ENCODE assay signal across 12 cellular contexts in the genomic region with DNA sequence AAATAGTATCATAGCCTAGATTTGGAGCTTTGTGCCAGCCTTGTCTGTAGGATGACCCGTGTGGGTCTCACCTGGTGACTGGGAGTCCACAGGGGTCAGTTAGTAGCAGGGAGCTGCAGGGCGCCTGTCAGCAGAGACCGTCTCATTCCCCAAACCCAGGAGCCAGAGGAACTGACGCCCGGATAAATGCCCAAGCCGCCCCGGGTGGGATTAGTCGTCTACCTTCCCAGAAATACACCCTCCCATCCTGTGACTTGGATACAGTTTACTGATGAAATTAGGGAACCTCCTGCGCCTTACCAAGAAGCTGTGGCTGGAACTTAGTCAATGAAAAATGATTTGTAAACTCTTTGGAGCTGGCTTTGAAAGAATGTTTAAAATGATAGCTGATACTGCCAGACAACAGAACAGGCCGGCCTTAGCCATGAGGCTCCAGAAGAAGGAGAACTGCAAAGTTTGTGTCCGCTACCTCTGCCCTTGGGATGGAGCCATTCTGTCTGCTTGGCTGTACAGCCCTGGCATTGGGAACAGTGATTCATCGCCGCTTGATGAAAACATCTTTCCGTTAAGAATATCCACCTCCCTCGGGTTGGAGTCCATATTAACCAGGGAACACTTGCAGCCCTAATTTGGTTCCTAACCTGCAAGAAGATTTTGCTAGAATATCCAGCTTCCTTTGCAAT. TPM values are rescaled to one million over a fixed set of nuclear protein-coding genes. Genes with fewer than 3 reads are reported as not detected.
A peak's percentile ranks its signal among the peaks of the same experiment; 100 is the strongest.
DNase-seq lines count a peak whose midpoint lies in the region; ATAC-seq, FAIRE-seq and TF ChIP-seq lines count a peak whose summit lies in the region.
"Had no signal": no experiment of that assay in that cellular context is flagged by ENCODE, and none has a peak within 500 bp of the region (broad histone marks: within the 10 kb centered on the region; RNA-seq: fewer than 3 reads in every experiment).

No MANE protein-coding gene starts in this region.

- H3K9me3 ChIP-seq in HepG2 (ENCODE audit: low read length) = no peaks in the 10 kb centered on the region

- peak overlapping the region; percentile 16 for H3K27ac ChIP-seq in brain microvascular endothelial cell
- H3K27ac ChIP-seq in HepG2 (ENCODE audit: extremely low read length, insufficient read depth, low read length) = peak overlapping the region; percentile 30

- no peak for TF ChIP-seq CTCF in brain microvascular endothelial cell (IDR thresholded peaks at IDR 0.05; ENCODE audit: low read depth, low read length, missing control alignments)
- TF ChIP-seq CTCF in HepG2 (CRISPR knock-in tag; IDR thresholded peaks at IDR 0.05) = no peak

- intact Hi-C loops in HepG2 (cut with micrococcal nuclease; ENCODE audit: unreplicated experiment) = no loop called here

- no peak overlapping the region for H3K9ac ChIP-seq in HepG2 (ENCODE audit: insufficient read depth, low read depth, low read length)

- ATAC-seq in HepG2 = no peak
- ATAC-seq: K562; naive thymus-derived CD8-positive, alpha-beta T cell had no signal

- peaks cover 92% of the 10 kb centered on the region for H3K79me2 ChIP-seq in HepG2 (ENCODE audit: insufficient read depth, low read length)

- CTCF ChIA-PET in HepG2 (lab: Yijun Ruan, JAX; ENCODE audit: low intra/inter-chr PET ratio, low total read pairs) = no interaction called here

- POLR2A ChIA-PET in HepG2 (lab: Yijun Ruan, JAX) = interaction anchor here (2.0 to 2.3 kb wide), 2 partner anchors 11 to 50 kb away, joined by 5 read pairs; no protein-coding TSS in a partner anchor

- H3K36me3 ChIP-seq in brain microvascular endothelial cell (replicated peaks) (no peaks in the 10 kb centered on the region), HepG2 (replicated peaks in 1 of 2; ENCODE audit: control insufficient read depth in 1 of 2, insufficient read depth in 2 of 2, low read length in 2 of 2) (peaks cover 1 to 9% of the 10 kb centered on the region in 2 experiments; a peak in 3 of 5 replicates)

- peaks cover 55% of the 10 kb centered on the region for H3K4me1 ChIP-seq in HepG2 (ENCODE audit: insufficient read depth, low read length)

- H4K20me1 ChIP-seq in HepG2 (ENCODE audit: insufficient read depth, low read length) = peaks cover 88% of the 10 kb centered on the region

- TF ChIP-seq RAD21 in HepG2 (CRISPR knock-in tag; IDR thresholded peaks at IDR 0.05) = no peak

- WGBS in HepG2 (ENCODE audit: low lambda C conversion rate) = 89% methylated on average over 13 of the region's 15 CpGs

- DNase-seq in GM04503 (ENCODE audit: low read depth) = peak; percentile 69
- peak; percentile 45 for DNase-seq in brain microvascular endothelial cell
- no peak for DNase-seq in HepG2 (ENCODE audit: low spot score)
- peak; percentile 73 for DNase-seq in stromal cell of bone marrow (ENCODE audit: low read depth)
- DNase-seq in NCI-H774 (lab: John Stamatoyannopoulos, UW) = no peak
- no peak for DNase-seq in activated CD4-positive, alpha-beta T cell treated with anti-CD3 and anti-CD28 coated beads for 1 hour
- no peak for DNase-seq in NCI-H146 treated with DMSO at 0.1 percent for 48 hours (lab: John Stamatoyannopoulos, UW; ENCODE audit: unreplicated experiment)
- no peak for DNase-seq in activated naive CD4-positive, alpha-beta T cell (lab: John Stamatoyannopoulos, UW)
- DNase-seq: naive thymus-derived CD8-positive, alpha-beta T cell; NCI-H69 had no signal

- in situ Hi-C loops in brain microvascular endothelial cell (cut with HindIII; ENCODE audit: low pct_ligation_motif_present, low sequenced_read_pairs) (no loop called here), HepG2 (cut with HindIII; ENCODE audit: extremely low pct_ligation_motif_present, low pct_unique_long_range_greater_than_20kb) (no loop called here)

- no TSS peak for BruUV-seq in HepG2 (replicated peaks; lab: Mats Ljungman, UMichigan)

- no peak overlapping the region for H3K4me3 ChIP-seq in brain microvascular endothelial cell (ENCODE audit: low read depth, low read length)
- H3K4me3 ChIP-seq in HepG2 (replicated peaks in 1 of 3; ENCODE audit: insufficient read depth in 1 of 3, low read depth in 2 of 3, low read length in 3 of 3) = no peak overlapping the region
- H3K4me3 ChIP-seq: K562 had no signal

- H3K27me3 ChIP-seq in brain microvascular endothelial cell (replicated peaks) (no peaks in the 10 kb centered on the region), HepG2 (ENCODE audit: control insufficient read depth in 1 of 2, insufficient read depth in 2 of 2, low read length in 2 of 2) (no peaks in the 10 kb centered on the region)

- no peak for TF ChIP-seq POLR2A in HepG2 (IDR thresholded peaks at IDR 0.05; ENCODE audit: insufficient read depth in 1 of 2, low read depth in 2 of 2, low read length in 2 of 2)

- no peak overlapping the region for H3K4me2 ChIP-seq in HepG2 (ENCODE audit: low read depth, low read length)

- no peak for TF ChIP-seq EP300 in HepG2 (IDR thresholded peaks at IDR 0.05; ENCODE audit: low read depth in 2 of 2, low read length in 2 of 2)
- TF ChIP-seq EP300 in HepG2 (CRISPR knock-in tag; IDR thresholded peaks at IDR 0.05; ENCODE audit: borderline replicate concordance) = no peak

- no peak for FAIRE-seq in HepG2 (lab: Jason Lieb, UNC)
- FAIRE-seq: frontal cortex, K562 had no signal

- H2AFZ ChIP-seq in HepG2 (ENCODE audit: low read length) = no peak overlapping the region

TF ChIP-seq in HepG2, 621 proteins besides CTCF, POLR2A, EP300 and RAD21:
- TF ChIP-seq, protein P1, sequence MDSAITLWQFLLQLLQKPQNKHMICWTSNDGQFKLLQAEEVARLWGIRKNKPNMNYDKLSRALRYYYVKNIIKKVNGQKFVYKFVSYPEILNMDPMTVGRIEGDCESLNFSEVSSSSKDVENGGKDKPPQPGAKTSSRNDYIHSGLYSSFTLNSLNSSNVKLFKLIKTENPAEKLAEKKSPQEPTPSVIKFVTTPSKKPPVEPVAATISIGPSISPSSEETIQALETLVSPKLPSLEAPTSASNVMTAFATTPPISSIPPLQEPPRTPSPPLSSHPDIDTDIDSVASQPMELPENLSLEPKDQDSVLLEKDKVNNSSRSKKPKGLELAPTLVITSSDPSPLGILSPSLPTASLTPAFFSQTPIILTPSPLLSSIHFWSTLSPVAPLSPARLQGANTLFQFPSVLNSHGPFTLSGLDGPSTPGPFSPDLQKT (CRISPR knock-in tag; IDR thresholded peaks at IDR 0.05; ENCODE audit: borderline replicate concordance) = no peak
- TF ChIP-seq ZBTB21 (CRISPR knock-in tag; IDR thresholded peaks at IDR 0.05) (no peak), FOSL2 (CRISPR knock-in tag; IDR thresholded peaks at IDR 0.05) (0 out of 2 replicates have a peak, but pooled peaks have one; percentile 9)
- TF ChIP-seq, protein P2, sequence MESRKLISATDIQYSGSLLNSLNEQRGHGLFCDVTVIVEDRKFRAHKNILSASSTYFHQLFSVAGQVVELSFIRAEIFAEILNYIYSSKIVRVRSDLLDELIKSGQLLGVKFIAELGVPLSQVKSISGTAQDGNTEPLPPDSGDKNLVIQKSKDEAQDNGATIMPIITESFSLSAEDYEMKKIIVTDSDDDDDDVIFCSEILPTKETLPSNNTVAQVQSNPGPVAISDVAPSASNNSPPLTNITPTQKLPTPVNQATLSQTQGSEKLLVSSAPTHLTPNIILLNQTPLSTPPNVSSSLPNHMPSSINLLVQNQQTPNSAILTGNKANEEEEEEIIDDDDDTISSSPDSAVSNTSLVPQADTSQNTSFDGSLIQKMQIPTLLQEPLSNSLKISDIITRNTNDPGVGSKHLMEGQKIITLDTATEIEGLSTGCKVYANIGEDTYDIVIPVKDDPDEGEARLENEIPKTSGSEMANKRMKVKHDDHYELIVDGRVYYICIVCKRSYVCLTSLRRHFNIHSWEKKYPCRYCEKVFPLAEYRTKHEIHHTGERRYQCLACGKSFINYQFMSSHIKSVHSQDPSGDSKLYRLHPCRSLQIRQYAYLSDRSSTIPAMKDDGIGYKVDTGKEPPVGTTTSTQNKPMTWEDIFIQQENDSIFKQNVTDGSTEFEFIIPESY (CRISPR knock-in tag; IDR thresholded peaks at IDR 0.05) = peak; percentile 60; the same call in 1 of the 2 replicates
TF ChIP-seq in HepG2: peak in this region for 2.

RNA-seq across cellular contexts. Expression of a gene that starts 12.7 kb away (rescaled TPM):
- total RNA-seq in HepG2 (2016; rRNA removed; fragmentation: Illumina TruSeq; extraction: Trizol) = 8.8 and 9.7 TPM in 2 replicates
- 20.0 and 23.4 TPM in 2 replicates for total RNA-seq in HepG2 (2016; cell fraction: cytosol; rRNA removed; fragmentation: Illumina TruSeq; extraction: Trizol; ENCODE audit: low read depth)
- 7.9 and 8.8 TPM in 2 replicates for total RNA-seq in HepG2 (2016; cell fraction: insoluble cytoplasmic fraction; rRNA removed; fragmentation: Illumina TruSeq; extraction: Trizol)
- total RNA-seq in HepG2 (2016; cell fraction: membrane; rRNA removed; fragmentation: Illumina TruSeq; extraction: Trizol) = 8.0 and 8.3 TPM in 2 replicates
- total RNA-seq in HepG2 (2016; cell fraction: nucleus; rRNA removed; fragmentation: Illumina TruSeq; extraction: Trizol) = 9.2 and 12.0 TPM in 2 replicates
- 4.6 and 4.7 TPM in 2 replicates for polyA plus RNA-seq in HepG2 (2011; rRNA removed)
- polyA plus RNA-seq in HepG2 (2011; cell fraction: cytosol; rRNA removed) = 1.7 and 2.8 TPM in 2 replicates
- polyA plus RNA-seq in HepG2 (2011; cell fraction: nucleus; rRNA removed) = 17.7 and 24.7 TPM in 2 replicates
- 4.4 and 4.8 TPM in 2 replicates for polyA plus RNA-seq in HepG2 (2012)
- polyA plus RNA-seq in HepG2 (2016; cell fraction: cytosol; fragmentation: Illumina TruSeq; extraction: Trizol; ENCODE audit: low read depth) = 0.55 and 0.96 TPM in 2 replicates
- 3.9 and 5.8 TPM in 2 replicates for polyA plus RNA-seq in HepG2 (2016; cell fraction: insoluble cytoplasmic fraction; fragmentation: Illumina TruSeq; extraction: Trizol; ENCODE audit: low read depth)
- 0.41 and 0.84 TPM in 2 replicates for polyA plus RNA-seq in HepG2 (2016; cell fraction: membrane; fragmentation: Illumina TruSeq; extraction: Trizol; ENCODE audit: low read depth)
- 15.3 and 17.1 TPM in 2 replicates for polyA plus RNA-seq in HepG2 (2016; cell fraction: nucleus; fragmentation: Illumina TruSeq; extraction: Trizol; ENCODE audit: insufficient read depth, low read depth)
- 16.6 and 23.1 TPM in 2 replicates for polyA minus RNA-seq in HepG2 (2011; rRNA and poly(A)+ RNA removed; ENCODE audit: low replicate concordance)
- 12.9 and 14.4 TPM in 2 replicates for polyA minus RNA-seq in HepG2 (2011; cell fraction: cytosol; rRNA and poly(A)+ RNA removed)
- 16.2 and 17.8 TPM in 2 replicates for polyA minus RNA-seq in HepG2 (2011; cell fraction: nucleus; rRNA and poly(A)+ RNA removed)

Comparison
In these comparisons a context has a peak if more than half of its experiments do, and no peak if none do; other contexts are left out.
1. DNase-seq: peak in GM04503 (single experiment), brain microvascular endothelial cell (single experiment) and stromal cell of bone marrow (single experiment); none in HepG2 (single experiment), NCI-H774 (single experiment), activated CD4-positive, alpha-beta T cell treated with anti-CD3 and anti-CD28 coated beads for 1 hour (single experiment), NCI-H146 treated with DMSO at 0.1 percent for 48 hours (single experiment) and activated naive CD4-positive, alpha-beta T cell (0 of 4).